Comparison of ENCODE assay signal across 1 cellular context in the genomic region with DNA sequence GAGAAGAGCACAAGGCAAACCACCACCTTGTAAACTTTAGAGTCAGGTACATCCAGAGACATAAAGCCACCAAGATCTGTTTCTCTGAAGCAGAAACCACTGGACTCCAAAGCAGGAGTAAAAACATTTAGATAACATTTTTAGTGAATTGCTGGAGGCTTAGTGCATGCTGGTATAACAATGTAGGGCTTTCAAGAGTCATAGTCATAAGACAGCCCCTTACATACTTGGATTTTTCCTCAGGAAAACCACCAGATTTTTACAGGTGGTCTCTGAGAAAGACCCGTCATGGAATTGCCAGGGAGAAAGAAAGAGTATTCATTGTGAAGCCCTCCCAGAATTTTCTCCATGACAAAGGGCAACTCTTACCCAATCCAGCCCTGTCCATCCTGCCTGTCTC.
TF ChIP-seq lines count a peak whose summit lies in the region.

No MANE protein-coding gene starts in this region.

TF ChIP-seq in GM23338, 12 proteins besides CTCF, POLR2A, EP300 and RAD21 (continued from another document):
- TF ChIP-seq, protein P1, sequence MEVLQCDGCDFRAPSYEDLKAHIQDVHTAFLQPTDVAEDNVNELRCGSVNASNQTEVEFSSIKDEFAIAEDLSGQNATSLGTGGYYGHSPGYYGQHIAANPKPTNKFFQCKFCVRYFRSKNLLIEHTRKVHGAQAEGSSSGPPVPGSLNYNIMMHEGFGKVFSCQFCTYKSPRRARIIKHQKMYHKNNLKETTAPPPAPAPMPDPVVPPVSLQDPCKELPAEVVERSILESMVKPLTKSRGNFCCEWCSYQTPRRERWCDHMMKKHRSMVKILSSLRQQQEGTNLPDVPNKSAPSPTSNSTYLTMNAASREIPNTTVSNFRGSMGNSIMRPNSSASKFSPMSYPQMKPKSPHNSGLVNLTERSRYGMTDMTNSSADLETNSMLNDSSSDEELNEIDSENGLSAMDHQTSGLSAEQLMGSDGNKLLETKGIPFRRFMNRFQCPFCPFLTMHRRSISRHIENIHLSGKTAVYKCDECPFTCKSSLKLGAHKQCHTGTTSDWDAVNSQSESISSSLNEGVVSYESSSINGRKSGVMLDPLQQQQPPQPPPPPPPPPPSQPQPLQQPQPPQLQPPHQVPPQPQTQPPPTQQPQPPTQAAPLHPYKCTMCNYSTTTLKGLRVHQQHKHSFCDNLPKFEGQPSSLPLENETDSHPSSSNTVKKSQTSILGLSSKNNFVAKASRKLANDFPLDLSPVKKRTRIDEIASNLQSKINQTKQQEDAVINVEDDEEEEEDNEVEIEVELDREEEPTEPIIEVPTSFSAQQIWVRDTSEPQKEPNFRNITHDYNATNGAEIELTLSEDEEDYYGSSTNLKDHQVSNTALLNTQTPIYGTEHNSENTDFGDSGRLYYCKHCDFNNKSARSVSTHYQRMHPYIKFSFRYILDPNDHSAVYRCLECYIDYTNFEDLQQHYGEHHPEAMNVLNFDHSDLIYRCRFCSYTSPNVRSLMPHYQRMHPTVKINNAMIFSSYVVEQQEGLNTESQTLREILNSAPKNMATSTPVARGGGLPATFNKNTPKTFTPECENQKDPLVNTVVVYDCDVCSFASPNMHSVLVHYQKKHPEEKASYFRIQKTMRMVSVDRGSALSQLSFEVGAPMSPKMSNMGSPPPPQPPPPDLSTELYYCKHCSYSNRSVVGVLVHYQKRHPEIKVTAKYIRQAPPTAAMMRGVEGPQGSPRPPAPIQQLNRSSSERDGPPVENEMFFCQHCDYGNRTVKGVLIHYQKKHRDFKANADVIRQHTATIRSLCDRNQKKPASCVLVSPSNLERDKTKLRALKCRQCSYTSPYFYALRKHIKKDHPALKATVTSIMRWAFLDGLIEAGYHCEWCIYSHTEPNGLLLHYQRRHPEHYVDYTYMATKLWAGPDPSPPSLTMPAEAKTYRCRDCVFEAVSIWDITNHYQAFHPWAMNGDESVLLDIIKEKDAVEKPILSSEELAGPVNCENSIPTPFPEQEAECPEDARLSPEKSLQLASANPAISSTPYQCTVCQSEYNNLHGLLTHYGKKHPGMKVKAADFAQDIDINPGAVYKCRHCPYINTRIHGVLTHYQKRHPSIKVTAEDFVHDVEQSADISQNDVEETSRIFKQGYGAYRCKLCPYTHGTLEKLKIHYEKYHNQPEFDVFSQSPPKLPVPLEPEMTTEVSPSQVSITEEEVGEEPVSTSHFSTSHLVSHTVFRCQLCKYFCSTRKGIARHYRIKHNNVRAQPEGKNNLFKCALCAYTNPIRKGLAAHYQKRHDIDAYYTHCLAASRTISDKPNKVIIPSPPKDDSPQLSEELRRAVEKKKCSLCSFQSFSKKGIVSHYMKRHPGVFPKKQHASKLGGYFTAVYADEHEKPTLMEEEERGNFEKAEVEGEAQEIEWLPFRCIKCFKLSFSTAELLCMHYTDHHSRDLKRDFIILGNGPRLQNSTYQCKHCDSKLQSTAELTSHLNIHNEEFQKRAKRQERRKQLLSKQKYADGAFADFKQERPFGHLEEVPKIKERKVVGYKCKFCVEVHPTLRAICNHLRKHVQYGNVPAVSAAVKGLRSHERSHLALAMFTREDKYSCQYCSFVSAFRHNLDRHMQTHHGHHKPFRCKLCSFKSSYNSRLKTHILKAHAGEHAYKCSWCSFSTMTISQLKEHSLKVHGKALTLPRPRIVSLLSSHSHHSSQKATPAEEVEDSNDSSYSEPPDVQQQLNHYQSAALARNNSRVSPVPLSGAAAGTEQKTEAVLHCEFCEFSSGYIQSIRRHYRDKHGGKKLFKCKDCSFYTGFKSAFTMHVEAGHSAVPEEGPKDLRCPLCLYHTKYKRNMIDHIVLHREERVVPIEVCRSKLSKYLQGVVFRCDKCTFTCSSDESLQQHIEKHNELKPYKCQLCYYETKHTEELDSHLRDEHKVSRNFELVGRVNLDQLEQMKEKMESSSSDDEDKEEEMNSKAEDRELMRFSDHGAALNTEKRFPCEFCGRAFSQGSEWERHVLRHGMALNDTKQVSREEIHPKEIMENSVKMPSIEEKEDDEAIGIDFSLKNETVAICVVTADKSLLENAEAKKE (CRISPR knock-in tag; IDR thresholded peaks at IDR 0.05) = no peak
- TF ChIP-seq, protein P2, sequence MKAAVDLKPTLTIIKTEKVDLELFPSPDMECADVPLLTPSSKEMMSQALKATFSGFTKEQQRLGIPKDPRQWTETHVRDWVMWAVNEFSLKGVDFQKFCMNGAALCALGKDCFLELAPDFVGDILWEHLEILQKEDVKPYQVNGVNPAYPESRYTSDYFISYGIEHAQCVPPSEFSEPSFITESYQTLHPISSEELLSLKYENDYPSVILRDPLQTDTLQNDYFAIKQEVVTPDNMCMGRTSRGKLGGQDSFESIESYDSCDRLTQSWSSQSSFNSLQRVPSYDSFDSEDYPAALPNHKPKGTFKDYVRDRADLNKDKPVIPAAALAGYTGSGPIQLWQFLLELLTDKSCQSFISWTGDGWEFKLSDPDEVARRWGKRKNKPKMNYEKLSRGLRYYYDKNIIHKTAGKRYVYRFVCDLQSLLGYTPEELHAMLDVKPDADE (IDR thresholded peaks at IDR 0.05) = no peak
- TF ChIP-seq STAT1 (IDR thresholded peaks at IDR 0.05; ENCODE audit: unreplicated experiment) (no peak), NANOG (IDR thresholded peaks at IDR 0.05; ENCODE audit: borderline replicate concordance) (no peak)
